Comparison of ENCODE assay signal across 1 cellular context in genomic region chr9:33025572-33026347, GRCh38.
TF ChIP-seq lines count a peak whose summit lies in the region.

No MANE protein-coding gene starts in this region.

TF ChIP-seq in HepG2, 621 proteins besides CTCF, POLR2A, EP300 and RAD21 (continued from another document and continues in another):
- TF ChIP-seq ZNF709 (CRISPR knock-in tag; IDR thresholded peaks at IDR 0.05): no peak
- no peak for TF ChIP-seq TOPORS (CRISPR knock-in tag; IDR thresholded peaks at IDR 0.05)
- peak; percentile 6; the same call in 1 of the 2 replicates for TF ChIP-seq ZNF607 (CRISPR knock-in tag; IDR thresholded peaks at IDR 0.05; ENCODE audit: borderline replicate concordance)
- TF ChIP-seq TBL1XR1 (IDR thresholded peaks at IDR 0.05; ENCODE audit: borderline replicate concordance, low read length, partially characterized antibody): no peak
- no peak for TF ChIP-seq ZNF691 (CRISPR knock-in tag; IDR thresholded peaks at IDR 0.05; ENCODE audit: borderline replicate concordance, low read depth)
- no peak; the same call in 1 of the 2 replicates for TF ChIP-seq BATF2 (CRISPR knock-in tag; IDR thresholded peaks at IDR 0.05)
- no peak for TF ChIP-seq MZF1 (CRISPR knock-in tag; IDR thresholded peaks at IDR 0.05; ENCODE audit: borderline replicate concordance)
- no peak for TF ChIP-seq GABPA (IDR thresholded peaks at IDR 0.05; ENCODE audit: low read depth, low read length)
- TF ChIP-seq GABPA (CRISPR knock-in tag; IDR thresholded peaks at IDR 0.05; ENCODE audit: low read depth): no peak
- no peak for TF ChIP-seq HDAC2 (CRISPR knock-in tag; IDR thresholded peaks at IDR 0.05)
- no peak for TF ChIP-seq ZMYM3 (CRISPR knock-in tag; IDR thresholded peaks at IDR 0.05)
- 0 out of 2 replicates have a peak, but pooled peaks have one; percentile 5 for TF ChIP-seq NCOA1 (CRISPR knock-in tag; IDR thresholded peaks at IDR 0.05)
- no peak for TF ChIP-seq RFXANK (CRISPR knock-in tag; IDR thresholded peaks at IDR 0.05)
- TF ChIP-seq RELA (CRISPR knock-in tag; IDR thresholded peaks at IDR 0.05): no peak
- TF ChIP-seq LCORL (IDR thresholded peaks at IDR 0.05): no peak
- peak; percentile 57; the same call in 1 of the 2 replicates for TF ChIP-seq LCORL (CRISPR knock-in tag; IDR thresholded peaks at IDR 0.05)
- no peak for TF ChIP-seq ZNF543 (CRISPR knock-in tag; IDR thresholded peaks at IDR 0.05)
- TF ChIP-seq ZNF891 (CRISPR knock-in tag; IDR thresholded peaks at IDR 0.05): no peak
- TF ChIP-seq BHLHE40 (IDR thresholded peaks at IDR 0.05; ENCODE audit: low read length): no peak
- TF ChIP-seq PRDM15 (CRISPR knock-in tag; IDR thresholded peaks at IDR 0.05): 0 out of 2 replicates have a peak, but pooled peaks have one; percentile 5
- TF ChIP-seq HNF1B (CRISPR knock-in tag; IDR thresholded peaks at IDR 0.05): 0 out of 2 replicates have a peak, but pooled peaks have one; percentile 27
- no peak for TF ChIP-seq PCBP2 (optimal IDR thresholded peaks at IDR 0.05; ENCODE audit: low read depth, low read length, poor library complexity, severe bottlenecking)
- no peak for TF ChIP-seq SP1 (IDR thresholded peaks at IDR 0.05)
- TF ChIP-seq SP1 (CRISPR knock-in tag; IDR thresholded peaks at IDR 0.05): no peak
- TF ChIP-seq MXD1 (CRISPR knock-in tag; IDR thresholded peaks at IDR 0.05): peak; percentile 46; the same call in 1 of the 2 replicates
- TF ChIP-seq KDM2A (CRISPR knock-in tag; IDR thresholded peaks at IDR 0.05; ENCODE audit: borderline replicate concordance, low read depth): no peak
- TF ChIP-seq ZMYM2 (CRISPR knock-in tag; IDR thresholded peaks at IDR 0.05): no peak
- TF ChIP-seq GTF2F1 (IDR thresholded peaks at IDR 0.05; ENCODE audit: low read length): no peak
- no peak for TF ChIP-seq SALL2 (CRISPR knock-in tag; IDR thresholded peaks at IDR 0.05)
- no peak for TF ChIP-seq ZNF343 (CRISPR knock-in tag; IDR thresholded peaks at IDR 0.05)
- TF ChIP-seq ZNF768 (CRISPR knock-in tag; IDR thresholded peaks at IDR 0.05): no peak
- no peak for TF ChIP-seq ZNF501 (CRISPR knock-in tag; IDR thresholded peaks at IDR 0.05)
- TF ChIP-seq ZSCAN30 (CRISPR knock-in tag; IDR thresholded peaks at IDR 0.05): no peak
- no peak for TF ChIP-seq ATF3 (CRISPR knock-in tag; IDR thresholded peaks at IDR 0.05)
- no peak for TF ChIP-seq ZFP1 (CRISPR knock-in tag; IDR thresholded peaks at IDR 0.05)
- TF ChIP-seq SP5 (CRISPR knock-in tag; IDR thresholded peaks at IDR 0.05; ENCODE audit: borderline replicate concordance, low read depth): no peak
- TF ChIP-seq, protein P1, sequence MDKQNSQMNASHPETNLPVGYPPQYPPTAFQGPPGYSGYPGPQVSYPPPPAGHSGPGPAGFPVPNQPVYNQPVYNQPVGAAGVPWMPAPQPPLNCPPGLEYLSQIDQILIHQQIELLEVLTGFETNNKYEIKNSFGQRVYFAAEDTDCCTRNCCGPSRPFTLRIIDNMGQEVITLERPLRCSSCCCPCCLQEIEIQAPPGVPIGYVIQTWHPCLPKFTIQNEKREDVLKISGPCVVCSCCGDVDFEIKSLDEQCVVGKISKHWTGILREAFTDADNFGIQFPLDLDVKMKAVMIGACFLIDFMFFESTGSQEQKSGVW (CRISPR knock-in tag; IDR thresholded peaks at IDR 0.05; ENCODE audit: borderline replicate concordance): no peak
- TF ChIP-seq TFAP4 (IDR thresholded peaks at IDR 0.05; ENCODE audit: borderline replicate concordance, low read depth): peak; percentile 38; the same call in 1 of the 2 replicates
- TF ChIP-seq ZNF792 (CRISPR knock-in tag; IDR thresholded peaks at IDR 0.05): no peak
- TF ChIP-seq, protein P2, sequence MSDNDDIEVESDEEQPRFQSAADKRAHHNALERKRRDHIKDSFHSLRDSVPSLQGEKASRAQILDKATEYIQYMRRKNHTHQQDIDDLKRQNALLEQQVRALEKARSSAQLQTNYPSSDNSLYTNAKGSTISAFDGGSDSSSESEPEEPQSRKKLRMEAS (IDR thresholded peaks at IDR 0.05): no peak
- TF ChIP-seq HNRNPUL1 (IDR thresholded peaks at IDR 0.05; ENCODE audit: low read depth, low read length): no peak
- TF ChIP-seq ZNF256 (CRISPR knock-in tag; conservative IDR thresholded peaks at IDR 0.05): no peak
- TF ChIP-seq ZNF839 (CRISPR knock-in tag; IDR thresholded peaks at IDR 0.05; ENCODE audit: borderline replicate concordance): 0 out of 2 replicates have a peak, but pooled peaks have one; percentile 14
- TF ChIP-seq ARHGAP35 (CRISPR knock-in tag; IDR thresholded peaks at IDR 0.05; ENCODE audit: borderline replicate concordance): 0 out of 2 replicates have a peak, but pooled peaks have one; percentile 5
- no peak for TF ChIP-seq ZBTB40 (IDR thresholded peaks at IDR 0.05)
- no peak for TF ChIP-seq ZBTB40 (CRISPR knock-in tag; IDR thresholded peaks at IDR 0.05)
- no peak for TF ChIP-seq HNF4A (CRISPR knock-in tag; IDR thresholded peaks at IDR 0.05)
- no peak for TF ChIP-seq NFE2L1 (CRISPR knock-in tag; IDR thresholded peaks at IDR 0.05; ENCODE audit: borderline replicate concordance)
- no peak for TF ChIP-seq SMC3 (IDR thresholded peaks at IDR 0.05; ENCODE audit: low read length)
- TF ChIP-seq ZKSCAN1 (IDR thresholded peaks at IDR 0.05; ENCODE audit: low read length): no peak
